ENCODE assay signal across 8 cellular contexts in genomic region chr2:37324786-37325624, GRCh38. TPM values are rescaled to one million over a fixed set of nuclear protein-coding genes. Genes with fewer than 3 reads are reported as not detected.
DNase-seq lines count a peak whose midpoint lies in the region; ATAC-seq and TF ChIP-seq lines count a peak whose summit lies in the region.

Gene PRKD3, minus strand, starts transcription at chr2:37324833. Its CDS starts 8,309 bp downstream, at chr2:37316524.

- H3K9me3 ChIP-seq in mucosa of stomach (ENCODE audit: control insufficient read depth, low read length) = no peaks in the 10 kb centered on the region

- no peak for TF ChIP-seq CTCF in epithelial cell of proximal tubule (conservative IDR thresholded peaks at IDR 0.05; ENCODE audit: low read depth, low read length)

- H3K9ac ChIP-seq in mucosa of stomach (ENCODE audit: low read length) = peak within 1 kb of the TSS; percentile 80

- peak; percentile 77 for ATAC-seq in GM18907 (IDR thresholded peaks at IDR 0.05; ENCODE audit: unreplicated experiment)
- peak; percentile 73 for ATAC-seq in HG03135 (IDR thresholded peaks at IDR 0.05; ENCODE audit: unreplicated experiment)

- H3K4me3 ChIP-seq in epithelial cell of proximal tubule (ENCODE audit: low read depth, low read length) (peak within 1 kb of the TSS; percentile 89), mucosa of stomach (ENCODE audit: low read length) (peak within 1 kb of the TSS; percentile 81)

- no peaks in the 10 kb centered on the region for H3K36me3 ChIP-seq in mucosa of stomach (ENCODE audit: control insufficient read depth, insufficient read depth, low read length)

- no peaks in the 10 kb centered on the region for H3K27me3 ChIP-seq in mucosa of stomach (ENCODE audit: control insufficient read depth, insufficient read depth, low read length)

- peaks cover 5% of the 10 kb centered on the region for H3K4me1 ChIP-seq in mucosa of stomach (ENCODE audit: control insufficient read depth, insufficient read depth, low read length)

- DNase-seq in AG20443 (ENCODE audit: low spot score) (peak; percentile 90), NOMO-1 treated with DMSO at 0.1 percent for 48 hours (lab: John Stamatoyannopoulos, UW; ENCODE audit: unreplicated experiment) (peak; percentile 38), activated T-cell treated with anti-CD3 and anti-CD28 coated beads for 48 hours (ENCODE audit: low read depth) (peak; percentile 57), epithelial cell of proximal tubule (ENCODE audit: low read depth) (no peak)
- peak; percentile 51 for DNase-seq in stimulated activated naive CD4-positive, alpha-beta T cell treated with Interleukin-2 at 50 U/mL for 16 hours (lab: John Stamatoyannopoulos, UW)

RNA-seq across cellular contexts. Expression of gene PRKD3, which starts in this region (rescaled TPM):
- total RNA-seq in epithelial cell of proximal tubule = 31.8 and 45.9 TPM in 2 replicates
